ENCODE assay signal across 1 cellular context in genomic region chr17:40095944-40096791, GRCh38.
TF ChIP-seq lines count a peak whose summit lies in the region.

No MANE protein-coding gene starts in this region.

TF ChIP-seq in H1, 55 proteins besides CTCF, POLR2A, EP300 and RAD21:
- TF ChIP-seq SIX5 (IDR thresholded peaks at IDR 0.05; ENCODE audit: low read depth, low read length) (no peak), CTBP2 (IDR thresholded peaks at IDR 0.05; ENCODE audit: borderline replicate concordance, insufficient read depth, insufficient read length, low read length) (no peak)
TF ChIP-seq in H1: peak in this region for 0.
